In the genomic region with DNA sequence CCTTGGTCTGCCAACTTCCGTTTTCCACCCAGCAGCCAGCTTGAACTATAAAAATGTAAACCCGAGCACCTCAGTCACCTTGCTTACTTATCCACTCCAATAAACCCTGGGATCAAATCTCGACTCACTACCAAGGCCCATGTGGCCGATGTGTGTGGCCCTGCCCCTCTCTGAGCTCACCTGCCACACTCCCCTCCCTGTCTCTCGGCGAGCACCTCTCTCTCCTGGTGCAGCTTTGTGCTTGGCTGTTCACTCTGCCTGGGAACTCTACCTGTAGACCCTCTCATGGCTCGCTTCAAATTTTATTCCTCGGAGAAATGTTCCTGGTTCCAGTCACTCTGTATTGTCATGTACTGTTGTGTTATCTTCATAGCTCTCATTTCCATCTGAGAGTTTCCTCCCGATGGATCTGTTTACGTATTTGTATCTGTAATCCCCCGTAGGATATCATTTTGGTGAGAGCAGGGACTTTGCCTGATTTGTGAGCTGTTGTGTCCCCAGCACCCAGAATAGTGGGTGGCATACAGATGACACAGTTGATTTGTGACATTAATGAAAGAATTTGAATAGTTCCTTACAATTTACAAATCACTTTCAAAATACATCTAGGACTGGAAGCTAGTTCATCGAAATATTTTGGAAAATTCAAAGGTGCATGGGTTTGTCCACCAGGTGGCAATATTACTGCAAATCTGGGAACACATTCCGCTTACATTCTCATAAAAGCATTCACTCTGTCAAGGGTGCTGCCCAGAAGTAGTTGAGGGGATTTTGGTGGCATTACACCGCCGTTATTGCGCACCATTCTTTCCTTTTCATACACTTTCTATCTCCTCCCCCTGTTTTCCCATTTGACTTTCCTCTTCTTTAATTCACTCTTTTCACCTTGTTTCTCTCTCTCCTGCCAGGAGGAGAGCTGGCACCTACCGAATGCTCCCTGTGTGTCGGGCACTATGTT, we compare ENCODE assay signal across 8 cellular contexts.
DNase-seq lines count a peak whose midpoint lies in the region; ATAC-seq and TF ChIP-seq lines count a peak whose summit lies in the region.

No MANE protein-coding gene starts in this region.

- DNase-seq in CD14-positive monocyte (ENCODE audit: low spot score) (no peak), H4 (ENCODE audit: low spot score) (peak; percentile 61), NCI-H510A treated with DMSO at 0.1 percent for 48 hours (lab: John Stamatoyannopoulos, UW) (peak; percentile 92), brain microvascular endothelial cell (peak; percentile 74), kidney epithelial cell (ENCODE audit: low read depth) (no peak), type B pancreatic cell (ENCODE audit: extremely low spot score, unreplicated experiment) (no peak)
- no peak for DNase-seq in stimulated activated CD8-positive, alpha-beta memory T cell treated with anti-CD3 and anti-CD28 coated beads, Interleukin-4, amount 100 ng/mL, for 48 hours

- H3K27ac ChIP-seq in brain microvascular endothelial cell: no peak overlapping the region

- H3K4me1 Mint-ChIP-seq in CD14-positive monocyte (peaks cover 12% of the 10 kb centered on the region), type B pancreatic cell (ENCODE audit: unreplicated experiment) (peaks cover 20% of the 10 kb centered on the region)

- H3K27ac Mint-ChIP-seq in CD14-positive monocyte (peak overlapping the region in 1 of 7 donors; percentile 37), type B pancreatic cell (peak overlapping the region; percentile 22)

- ATAC-seq in GM21717 (IDR thresholded peaks at IDR 0.05; ENCODE audit: unreplicated experiment): no peak

- in situ Hi-C loops in brain microvascular endothelial cell (cut with HindIII; ENCODE audit: low pct_ligation_motif_present, low sequenced_read_pairs): no loop called here

- H3K4me3 Mint-ChIP-seq in CD14-positive monocyte (peak overlapping the region in 1 of 2 donors; percentile 44), type B pancreatic cell (no peak overlapping the region)

- no peaks in the 10 kb centered on the region for H3K36me3 Mint-ChIP-seq in CD14-positive monocyte
- no peaks in the 10 kb centered on the region for H3K36me3 Mint-ChIP-seq in type B pancreatic cell

- H3K27me3 Mint-ChIP-seq in CD14-positive monocyte (ENCODE audit: low read depth in 3 of 3) (peaks cover 3 to 6% (median 5%) of the 10 kb centered on the region in 3 donors), type B pancreatic cell (peaks cover 4% of the 10 kb centered on the region)

- H3K36me3 ChIP-seq in brain microvascular endothelial cell (replicated peaks): no peaks in the 10 kb centered on the region
- H3K36me3 ChIP-seq in kidney epithelial cell (ENCODE audit: control insufficient read depth, insufficient read depth, low read length): no peaks in the 10 kb centered on the region

- TF ChIP-seq CTCF in CD14-positive monocyte (IDR thresholded peaks at IDR 0.05) (peak; percentile 70), brain microvascular endothelial cell (IDR thresholded peaks at IDR 0.05; ENCODE audit: low read depth, low read length, missing control alignments) (peak; percentile 69), kidney epithelial cell (IDR thresholded peaks at IDR 0.05; ENCODE audit: insufficient read depth, low read length, poor library complexity, severe bottlenecking) (peak; percentile 62), type B pancreatic cell (conservative IDR thresholded peaks at IDR 0.05) (peak; percentile 90)

- H3K4me3 ChIP-seq in brain microvascular endothelial cell (ENCODE audit: low read depth, low read length): no peak overlapping the region
- H3K4me3 ChIP-seq in kidney epithelial cell (ENCODE audit: low read depth, low read length): no peak overlapping the region

- H3K9me3 Mint-ChIP-seq in CD14-positive monocyte (no peaks in the 10 kb centered on the region), type B pancreatic cell (no peaks in the 10 kb centered on the region)

- H3K27me3 ChIP-seq in brain microvascular endothelial cell (replicated peaks): no peaks in the 10 kb centered on the region
- H3K27me3 ChIP-seq in kidney epithelial cell (ENCODE audit: control insufficient read depth, insufficient read depth, low read length): no peaks in the 10 kb centered on the region

- intact Hi-C loops in CD14-positive monocyte (cut with micrococcal nuclease): no loop called here

Comparison
In these comparisons a context has a peak if more than half of its experiments do, and no peak if none do; other contexts are left out.
1. DNase-seq: peak in H4 (single experiment), NCI-H510A treated with DMSO at 0.1 percent for 48 hours (single experiment) and brain microvascular endothelial cell (single experiment); none in CD14-positive monocyte (single experiment), kidney epithelial cell (single experiment), type B pancreatic cell (single experiment) and stimulated activated CD8-positive, alpha-beta memory T cell treated with anti-CD3 and anti-CD28 coated beads, Interleukin-4, amount 100 ng/mL, for 48 hours (single experiment).
2. Peak in every context shown above with its lines, with median percentiles within 50 percentile points of each other: CTCF ChIP-seq.